9 cellular contexts compared by ENCODE assay signal in genomic region chr22:39242389-39242808, GRCh38. TPM values are rescaled to one million over a fixed set of nuclear protein-coding genes. Genes with fewer than 3 reads are reported as not detected.
DNase-seq lines count a peak whose midpoint lies in the region; ATAC-seq, FAIRE-seq and TF ChIP-seq lines count a peak whose summit lies in the region.
"Had no signal": no experiment of that assay in that cellular context is flagged by ENCODE, and none has a peak within 500 bp of the region (broad histone marks: within the 10 kb centered on the region; RNA-seq: fewer than 3 reads in every experiment).

No MANE protein-coding gene starts in this region.

- H3K27ac Mint-ChIP-seq in CD8-positive, alpha-beta memory T cell, result peak overlapping the region in 1 of 8 donors; percentile 92

- CTCF ChIA-PET in CD8-positive, alpha-beta memory T cell (lab: Charles Lee), result interaction anchor here (0.9 to 9.0 kb wide), 6 partner anchors 19 to 74 kb away, joined by 3 to 65 read pairs (median 4); no protein-coding TSS in a partner anchor
- CTCF ChIA-PET in RWPE1 (lab: Yijun Ruan, JAX), result interaction anchor here (0.6 kb wide), 1 partner anchor 103 kb away, joined by 4 read pairs; no protein-coding TSS in a partner anchor

- H3K9ac ChIP-seq in rectal smooth muscle tissue (ENCODE audit: low read length), result no peak overlapping the region

- H3K27me3 ChIP-seq in CD8-positive, alpha-beta memory T cell (ENCODE audit: insufficient read depth, low read length, poor library complexity, severe bottlenecking), result no peaks in the 10 kb centered on the region
- H3K27me3 ChIP-seq in rectal smooth muscle tissue (ENCODE audit: control insufficient read depth, insufficient read depth, low read length), result peaks cover 16% of the 10 kb centered on the region

- H3K9me3 ChIP-seq in CD8-positive, alpha-beta memory T cell (ENCODE audit: low read length), result no peaks in the 10 kb centered on the region

- peaks cover 0 to 1% (median 0%) of the 10 kb centered on the region in 5 donors for H3K9me3 Mint-ChIP-seq in CD8-positive, alpha-beta memory T cell

- peaks cover 50% of the 10 kb centered on the region for H3K4me1 ChIP-seq in CD8-positive, alpha-beta memory T cell (ENCODE audit: insufficient read depth, low read length)
- no peaks in the 10 kb centered on the region for H3K4me1 ChIP-seq in rectal smooth muscle tissue (ENCODE audit: control insufficient read depth, insufficient read depth, low read length)

- no peak for FAIRE-seq in D721Med (lab: Jason Lieb, UNC)

- peaks cover 57 to 78% (median 61%) of the 10 kb centered on the region in 3 donors for H3K4me1 Mint-ChIP-seq in CD8-positive, alpha-beta memory T cell

- intact Hi-C loops in left ventricle myocardium superior (cut with micrococcal nuclease), result no loop called here

- H3K27me3 Mint-ChIP-seq in CD8-positive, alpha-beta memory T cell, result peaks cover 0 to 3% of the 10 kb centered on the region in 2 donors

- peaks cover 0 to 11% (median 0%) of the 10 kb centered on the region in 3 donors for H3K36me3 Mint-ChIP-seq in CD8-positive, alpha-beta memory T cell

- POLR2A ChIA-PET in CD8-positive, alpha-beta memory T cell (lab: Charles Lee), result interaction anchor here (0.8 to 3.0 kb wide), 5 partner anchors 11 to 77 kb away, joined by 3 to 15 read pairs (median 8); partner anchors contain the start of gene RPL3
- POLR2A ChIA-PET in RWPE1 (lab: Yijun Ruan, JAX; ENCODE audit: low non-redundant PET), result no interaction called here

- TF ChIP-seq CTCF in RWPE1 (conservative IDR thresholded peaks at IDR 0.05; ENCODE audit: low read depth) (no peak), D721Med (IDR thresholded peaks at IDR 0.05; ENCODE audit: insufficient read depth, missing control alignments) (no peak)

- H3K27ac ChIP-seq in CD8-positive, alpha-beta memory T cell (ENCODE audit: low read depth, low read length), result peak overlapping the region; percentile 57
- peak overlapping the region; percentile 90; the same call in 1 of the 2 replicates for H3K27ac ChIP-seq in RWPE1
- no peak overlapping the region for H3K27ac ChIP-seq in rectal smooth muscle tissue (ENCODE audit: low read depth, low read length)

- H3K36me3 ChIP-seq in CD8-positive, alpha-beta memory T cell (ENCODE audit: insufficient read depth, low read length), result no peaks in the 10 kb centered on the region
- H3K36me3 ChIP-seq in rectal smooth muscle tissue (ENCODE audit: control insufficient read depth, insufficient read depth, low read length), result no peaks in the 10 kb centered on the region

- ATAC-seq in left ventricle myocardium superior, result no peak
- no peak for ATAC-seq in HG03378 (IDR thresholded peaks at IDR 0.05; ENCODE audit: unreplicated experiment)
- no peak for ATAC-seq in HG03280 (IDR thresholded peaks at IDR 0.05; ENCODE audit: unreplicated experiment)

- H3K4me3 Mint-ChIP-seq in CD8-positive, alpha-beta memory T cell, result peak overlapping the region in 2 of 7 donors; percentile 93 to 98

- peak overlapping the region; percentile 71 for H3K4me3 ChIP-seq in CD8-positive, alpha-beta memory T cell (ENCODE audit: low read length)
- H3K4me3 ChIP-seq in rectal smooth muscle tissue (ENCODE audit: low read length), result peak overlapping the region; percentile 50

- peak in 1 of 5 donors; percentile 27 for DNase-seq in CD8-positive, alpha-beta memory T cell
- DNase-seq in RWPE1 (ENCODE audit: low spot score) (no peak), left ventricle myocardium superior (peak; percentile 51), anterior cingulate cortex (lab: John Stamatoyannopoulos, UW) (no peak), D721Med (ENCODE audit: insufficient read length, low spot score) (no peak)
- DNase-seq: activated CD4-positive, alpha-beta T cell treated with anti-CD3 and anti-CD28 coated beads for 1 hour had no signal

RNA-seq across cellular contexts. Expression of gene PDGFB, which starts 2.4 kb away (rescaled TPM):
- 1 to 10 TPM; 2.3 to 3.0 TPM for total RNA-seq in CD8-positive, alpha-beta memory T cell
- polyA plus RNA-seq in CD8-positive, alpha-beta memory T cell, result 18.2 TPM
- total RNA-seq in left ventricle myocardium superior, result 19.9 TPM
